Comparison of ENCODE assay signal across 1 cellular context in the genomic region with DNA sequence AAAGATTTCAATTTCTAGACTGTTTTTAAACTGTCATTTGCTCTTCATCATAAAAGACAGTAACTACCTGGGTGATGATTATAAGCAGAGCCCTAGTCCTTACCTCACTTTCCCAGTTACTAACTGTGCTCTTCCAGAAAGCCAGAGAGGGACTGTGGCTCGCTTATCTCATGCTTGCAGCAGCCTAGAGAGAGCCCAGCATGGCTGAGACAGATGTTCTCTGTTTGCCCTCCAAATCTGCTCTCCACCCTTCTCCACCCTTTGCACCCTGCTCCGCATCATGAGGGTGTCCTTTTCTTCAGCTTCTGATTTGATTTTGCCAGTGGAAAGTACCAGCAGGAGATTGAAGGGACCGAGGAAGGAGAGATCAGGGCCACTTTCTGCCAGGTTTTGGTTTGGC.
TF ChIP-seq lines count a peak whose summit lies in the region.

No MANE protein-coding gene starts in this region.

TF ChIP-seq in H1, 55 proteins besides CTCF, POLR2A, EP300 and RAD21 (continued from another document):
- no peak for TF ChIP-seq EGR1 (IDR thresholded peaks at IDR 0.05; ENCODE audit: borderline replicate concordance, low read depth, low read length)
- no peak for TF ChIP-seq KDM5A (IDR thresholded peaks at IDR 0.05; ENCODE audit: low read length)
- no peak for TF ChIP-seq YY1 (IDR thresholded peaks at IDR 0.05; ENCODE audit: low read depth, low read length)
- no peak for TF ChIP-seq RFX5 (IDR thresholded peaks at IDR 0.05; ENCODE audit: borderline replicate concordance, low read depth, low read length)
- TF ChIP-seq SUZ12 (IDR thresholded peaks at IDR 0.05; ENCODE audit: low read length): no peak
- TF ChIP-seq ASH2L (IDR thresholded peaks at IDR 0.05; ENCODE audit: low read length): no peak
- TF ChIP-seq CEBPB (IDR thresholded peaks at IDR 0.05; ENCODE audit: low read depth, low read length): no peak
- TF ChIP-seq KDM1A (IDR thresholded peaks at IDR 0.05; ENCODE audit: borderline replicate concordance, low read length): no peak
